Comparison of ENCODE assay signal across 10 cellular contexts in the genomic region with DNA sequence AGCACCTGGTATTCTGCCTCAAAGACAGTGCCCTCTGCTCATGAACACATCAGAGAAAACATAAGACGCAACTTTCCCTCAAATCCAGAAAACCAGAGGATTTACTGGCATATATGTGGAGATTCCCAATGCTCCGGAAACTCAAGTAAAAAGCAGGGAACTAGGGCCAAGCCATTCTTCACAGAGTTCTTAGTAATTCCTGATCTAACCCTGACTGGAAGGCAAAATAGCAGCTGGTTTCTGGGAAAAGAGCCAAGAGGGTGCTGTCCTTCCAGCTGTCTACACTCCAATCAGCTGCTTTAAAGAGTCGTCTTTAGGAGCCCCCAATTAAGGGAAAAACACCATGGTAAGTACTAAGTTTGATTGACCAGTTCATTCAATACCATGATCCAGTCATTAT. TPM values are rescaled to one million over a fixed set of nuclear protein-coding genes. Genes with fewer than 3 reads are reported as not detected.
DNase-seq lines count a peak whose midpoint lies in the region; ATAC-seq lines count a peak whose summit lies in the region.
"Had no signal": no experiment of that assay in that cellular context is flagged by ENCODE, and none has a peak within 500 bp of the region (broad histone marks: within the 10 kb centered on the region; RNA-seq: fewer than 3 reads in every experiment).

No MANE protein-coding gene starts in this region.

- H3K9me3 Mint-ChIP-seq in activated T-cell treated with anti-CD3 and anti-CD28 coated beads, Interleukin-2, amount 50 U/mL, for 72 hours = no peaks in the 10 kb centered on the region

- H3K27ac Mint-ChIP-seq in activated T-cell treated with anti-CD3 and anti-CD28 coated beads, Interleukin-2, amount 50 U/mL, for 72 hours = no peak overlapping the region

- ATAC-seq in activated T-cell treated with anti-CD3 and anti-CD28 coated beads, Interleukin-2, amount 50 U/mL, for 72 hours (replicated peaks in 1 of 2) = no peak

- H3K4me1 Mint-ChIP-seq in activated T-cell treated with anti-CD3 and anti-CD28 coated beads, Interleukin-2, amount 50 U/mL, for 72 hours (ENCODE audit: low read depth) = peaks cover 12% of the 10 kb centered on the region

- no peak overlapping the region for H3K4me3 Mint-ChIP-seq in activated T-cell treated with anti-CD3 and anti-CD28 coated beads, Interleukin-2, amount 50 U/mL, for 72 hours

- H3K27me3 Mint-ChIP-seq in activated T-cell treated with anti-CD3 and anti-CD28 coated beads, Interleukin-2, amount 50 U/mL, for 72 hours (ENCODE audit: low read depth) = no peaks in the 10 kb centered on the region

- H3K36me3 Mint-ChIP-seq in activated T-cell treated with anti-CD3 and anti-CD28 coated beads, Interleukin-2, amount 50 U/mL, for 72 hours (ENCODE audit: insufficient read depth in 2 of 2) = no peaks in the 10 kb centered on the region

- intact Hi-C loops in posterior cingulate gyrus (cut with DNase I) = no loop called here

- DNase-seq in EL (peak; percentile 41), NCI-H524 (lab: John Stamatoyannopoulos, UW) (peak; percentile 13 to 62), fibroblast of gingiva (ENCODE audit: low read depth) (peak; percentile 60), non-pigmented ciliary epithelial cell (ENCODE audit: low read depth) (peak; percentile 28), iPS-NIHi11 (ENCODE audit: low spot score) (no peak), posterior cingulate gyrus (no peak)
- no peak for DNase-seq in activated T-cell treated with anti-CD3 and anti-CD28 coated beads, Interleukin-2, amount 50 U/mL, for 72 hours
- no peak for DNase-seq in activated CD4-positive, alpha-beta T cell treated with anti-CD3 and anti-CD28 coated beads for 48 hours
- DNase-seq: DND-41, KG1 had no signal

RNA-seq across cellular contexts. Expression of a gene that starts 49.6 kb away (rescaled TPM):
- total RNA-seq in activated T-cell treated with anti-CD3 and anti-CD28 coated beads, Interleukin-2, amount 50 U/mL, for 72 hours = under 1 TPM in 1 of 2 donors, not detected in 1; 0.29 TPM

Comparison
In these comparisons a context has a peak if more than half of its experiments do, and no peak if none do; other contexts are left out.
1. DNase-seq: peak in EL (single experiment), NCI-H524 (2 of 2), fibroblast of gingiva (single experiment) and non-pigmented ciliary epithelial cell (single experiment); none in iPS-NIHi11 (single experiment), activated T-cell treated with anti-CD3 and anti-CD28 coated beads, Interleukin-2, amount 50 U/mL, for 72 hours (0 of 2), activated CD4-positive, alpha-beta T cell treated with anti-CD3 and anti-CD28 coated beads for 48 hours (single experiment) and posterior cingulate gyrus (0 of 10).